Comparison of ENCODE assay signal across 1 cellular context in the genomic region with DNA sequence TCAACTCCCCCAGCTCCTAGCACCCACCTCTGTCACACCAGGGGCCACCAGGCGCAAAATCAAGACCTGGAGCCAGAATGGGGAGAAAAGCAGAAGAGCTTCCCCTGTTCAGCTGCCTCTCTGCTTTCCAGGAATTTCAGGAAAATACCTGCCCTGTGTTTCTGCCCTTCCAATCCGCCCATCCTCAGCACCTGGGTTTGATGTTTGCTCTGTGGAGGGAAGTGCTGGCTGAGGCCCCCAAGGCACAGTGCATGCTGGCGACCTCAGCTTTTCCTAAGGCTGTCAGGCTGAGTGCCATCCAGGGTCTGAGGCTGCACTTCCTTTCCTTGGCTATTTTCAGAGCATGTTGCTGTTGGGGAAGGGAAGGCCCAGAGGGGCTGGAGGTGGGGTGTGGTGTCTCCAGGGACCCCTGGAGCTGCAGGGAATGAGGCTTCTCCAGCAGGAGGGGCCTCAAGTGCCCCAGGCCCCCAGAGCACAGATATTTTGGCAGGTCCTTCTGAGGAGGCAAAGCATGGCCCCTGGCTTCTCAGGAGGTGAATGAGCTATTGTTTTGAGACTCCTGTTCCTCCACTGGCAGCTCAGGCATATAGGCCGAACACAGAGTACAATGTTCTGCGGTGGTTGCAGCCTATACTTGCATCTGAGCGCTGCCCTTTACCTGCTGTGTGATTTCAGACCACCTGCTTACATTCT.
TF ChIP-seq lines count a peak whose summit lies in the region.

No MANE protein-coding gene starts in this region.

TF ChIP-seq in H1, 55 proteins besides CTCF, POLR2A, EP300 and RAD21:
- TF ChIP-seq, protein P1, sequence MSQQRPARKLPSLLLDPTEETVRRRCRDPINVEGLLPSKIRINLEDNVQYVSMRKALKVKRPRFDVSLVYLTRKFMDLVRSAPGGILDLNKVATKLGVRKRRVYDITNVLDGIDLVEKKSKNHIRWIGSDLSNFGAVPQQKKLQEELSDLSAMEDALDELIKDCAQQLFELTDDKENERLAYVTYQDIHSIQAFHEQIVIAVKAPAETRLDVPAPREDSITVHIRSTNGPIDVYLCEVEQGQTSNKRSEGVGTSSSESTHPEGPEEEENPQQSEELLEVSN (IDR thresholded peaks at IDR 0.05), result 0 out of 2 replicates have a peak, but pooled peaks have one; percentile 25
- peak; percentile 52; the same call in 1 of the 2 replicates for TF ChIP-seq SP1 (IDR thresholded peaks at IDR 0.05; ENCODE audit: low read depth, low read length)
- TF ChIP-seq, protein P2, sequence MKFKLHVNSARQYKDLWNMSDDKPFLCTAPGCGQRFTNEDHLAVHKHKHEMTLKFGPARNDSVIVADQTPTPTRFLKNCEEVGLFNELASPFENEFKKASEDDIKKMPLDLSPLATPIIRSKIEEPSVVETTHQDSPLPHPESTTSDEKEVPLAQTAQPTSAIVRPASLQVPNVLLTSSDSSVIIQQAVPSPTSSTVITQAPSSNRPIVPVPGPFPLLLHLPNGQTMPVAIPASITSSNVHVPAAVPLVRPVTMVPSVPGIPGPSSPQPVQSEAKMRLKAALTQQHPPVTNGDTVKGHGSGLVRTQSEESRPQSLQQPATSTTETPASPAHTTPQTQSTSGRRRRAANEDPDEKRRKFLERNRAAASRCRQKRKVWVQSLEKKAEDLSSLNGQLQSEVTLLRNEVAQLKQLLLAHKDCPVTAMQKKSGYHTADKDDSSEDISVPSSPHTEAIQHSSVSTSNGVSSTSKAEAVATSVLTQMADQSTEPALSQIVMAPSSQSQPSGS (IDR thresholded peaks at IDR 0.05; ENCODE audit: low read length), result no peak
